ENCODE assay signal across 23 cellular contexts in the genomic region with DNA sequence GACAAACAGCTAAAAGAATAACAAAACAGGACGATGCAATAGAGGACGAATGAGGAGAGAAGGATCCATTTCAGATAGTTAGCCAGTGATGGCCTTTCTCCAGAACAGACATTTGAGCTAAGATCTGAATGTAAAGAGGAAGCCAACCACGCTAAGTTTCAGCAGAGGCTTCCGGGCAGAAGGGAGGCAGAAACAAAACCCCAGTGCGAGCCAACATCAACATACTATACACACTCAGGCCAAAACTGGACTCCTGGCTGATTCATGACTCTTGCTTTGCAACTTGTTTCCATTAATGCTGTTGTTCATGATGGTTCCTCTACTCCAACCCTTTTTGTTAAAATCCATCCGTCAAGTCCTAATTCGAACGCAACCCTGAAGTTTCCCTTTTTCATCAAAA.
"Had no signal": no experiment of that assay in that cellular context is flagged by ENCODE, and none has a peak within 500 bp of the region (broad histone marks: within the 10 kb centered on the region; RNA-seq: fewer than 3 reads in every experiment).

No MANE protein-coding gene starts in this region.

- H3K27me3 ChIP-seq: colonic mucosa, transverse colon, uterus had no signal

- H3K4me1 Mint-ChIP-seq: activated CD4-positive, alpha-beta T cell treated with anti-CD3 and anti-CD28 coated beads for 36 hours; activated naive CD4-positive, alpha-beta T cell treated with anti-CD3 and anti-CD28 coated beads, Interleukin-2, amount 10 ng/mL, durations not matched to agents 7 days and 5 days; activated naive CD8-positive, alpha-beta T cell treated with anti-CD3 and anti-CD28 coated beads, Interleukin-2, amount 50 U/mL, for 24 hours; natural killer cell had no signal

- H3K36me3 Mint-ChIP-seq: activated CD4-positive, alpha-beta memory T cell treated with anti-CD3 and anti-CD28 coated beads for 36 hours; activated naive CD4-positive, alpha-beta T cell treated with anti-CD3 and anti-CD28 coated beads, Interleukin-2, amount 10 ng/mL, durations not matched to agents 7 days and 5 days; natural killer cell had no signal

- H3K27ac ChIP-seq: colonic mucosa, transverse colon, uterus had no signal

- DNase-seq: activated CD4-positive, alpha-beta memory T cell treated with anti-CD3 and anti-CD28 coated beads for 36 hours; activated CD4-positive, alpha-beta T cell treated with anti-CD3 and anti-CD28 coated beads for 36 hours; activated effector memory CD4-positive, alpha-beta T cell treated with Interleukin-2 at 50 U/mL for 16 hours; activated naive CD4-positive, alpha-beta T cell treated with anti-CD3 and anti-CD28 coated beads, Interleukin-2, amount 10 ng/mL, durations not matched to agents 7 days and 5 days; activated naive CD8-positive, alpha-beta T cell treated with anti-CD3 and anti-CD28 coated beads, Interleukin-2, amount 50 U/mL, for 24 hours; activated T-cell treated with anti-CD3 and anti-CD28 coated beads, Interleukin-2, amount 50 U/mL, for 24 hours; aorta; caudate nucleus; colonic mucosa; erythroblast; foreskin fibroblast; mesenchymal stem cell; mucosa of descending colon; natural killer cell; posterior cingulate gyrus; retina; stimulated activated CD4-positive, alpha-beta T cell treated with anti-CD3 and anti-CD28 coated beads, Interleukin-2, amount 100 ng/mL, for 24 hours; stimulated activated naive CD4-positive, alpha-beta T cell treated with Interleukin-2 at 50 U/mL for 16 hours; substantia nigra; SW 1271; T-helper 2 cell; transverse colon; uterus had no signal

- H3K36me3 ChIP-seq: colonic mucosa, transverse colon, uterus had no signal

- H3K27me3 Mint-ChIP-seq: activated CD4-positive, alpha-beta memory T cell treated with anti-CD3 and anti-CD28 coated beads for 36 hours; activated CD4-positive, alpha-beta T cell treated with anti-CD3 and anti-CD28 coated beads for 36 hours; activated naive CD4-positive, alpha-beta T cell treated with anti-CD3 and anti-CD28 coated beads, Interleukin-2, amount 10 ng/mL, durations not matched to agents 7 days and 5 days; activated naive CD8-positive, alpha-beta T cell treated with anti-CD3 and anti-CD28 coated beads, Interleukin-2, amount 50 U/mL, for 24 hours; activated T-cell treated with anti-CD3 and anti-CD28 coated beads, Interleukin-2, amount 50 U/mL, for 24 hours had no signal

- H3K4me3 ChIP-seq: colonic mucosa, mucosa of descending colon, transverse colon, uterus had no signal

- H3K4me3 Mint-ChIP-seq: activated CD4-positive, alpha-beta memory T cell treated with anti-CD3 and anti-CD28 coated beads for 36 hours; activated CD4-positive, alpha-beta T cell treated with anti-CD3 and anti-CD28 coated beads for 36 hours; activated naive CD4-positive, alpha-beta T cell treated with anti-CD3 and anti-CD28 coated beads, Interleukin-2, amount 10 ng/mL, durations not matched to agents 7 days and 5 days; activated naive CD8-positive, alpha-beta T cell treated with anti-CD3 and anti-CD28 coated beads, Interleukin-2, amount 50 U/mL, for 24 hours; activated T-cell treated with anti-CD3 and anti-CD28 coated beads, Interleukin-2, amount 50 U/mL, for 24 hours; natural killer cell had no signal

- ATAC-seq: activated CD4-positive, alpha-beta T cell treated with anti-CD3 and anti-CD28 coated beads for 36 hours; activated naive CD8-positive, alpha-beta T cell treated with anti-CD3 and anti-CD28 coated beads, Interleukin-2, amount 50 U/mL, for 24 hours; mucosa of descending colon; natural killer cell had no signal

- H3K9me3 ChIP-seq: colonic mucosa, transverse colon, uterus had no signal

- H3K27ac Mint-ChIP-seq: activated CD4-positive, alpha-beta memory T cell treated with anti-CD3 and anti-CD28 coated beads for 36 hours; activated CD4-positive, alpha-beta T cell treated with anti-CD3 and anti-CD28 coated beads for 36 hours; activated naive CD4-positive, alpha-beta T cell treated with anti-CD3 and anti-CD28 coated beads, Interleukin-2, amount 10 ng/mL, durations not matched to agents 7 days and 5 days; activated naive CD8-positive, alpha-beta T cell treated with anti-CD3 and anti-CD28 coated beads, Interleukin-2, amount 50 U/mL, for 24 hours; activated T-cell treated with anti-CD3 and anti-CD28 coated beads, Interleukin-2, amount 50 U/mL, for 24 hours; natural killer cell had no signal

- H3K4me1 ChIP-seq: colonic mucosa, transverse colon, uterus had no signal
